In genomic region chr3:123021986-123022510, GRCh38 we compare ENCODE assay signal across 2 cellular contexts.
TF ChIP-seq lines count a peak whose summit lies in the region.

No MANE protein-coding gene starts in this region.

TF ChIP-seq in GM23338, 12 proteins besides CTCF, POLR2A, EP300 and RAD21 (continued from another document):
- TF ChIP-seq REST (IDR thresholded peaks at IDR 0.05; ENCODE audit: unreplicated experiment) (no peak), CREB1 (CRISPR knock-in tag; IDR thresholded peaks at IDR 0.05; ENCODE audit: low read depth) (no peak), STAT1 (IDR thresholded peaks at IDR 0.05; ENCODE audit: unreplicated experiment) (no peak), EZH2phosphoT487 (IDR thresholded peaks at IDR 0.05; ENCODE audit: unreplicated experiment) (no peak), ETS1 (IDR thresholded peaks at IDR 0.05) (no peak), POLR2AphosphoS5 (IDR thresholded peaks at IDR 0.05; ENCODE audit: low read depth) (no peak)

TF ChIP-seq in WTC11, 78 proteins besides CTCF, POLR2A, EP300 and RAD21 (continued from another document):
- TF ChIP-seq STAT6 (CRISPR knock-in tag; conservative IDR thresholded peaks at IDR 0.05; ENCODE audit: low read depth) (no peak), JAZF1 (CRISPR knock-in tag; IDR thresholded peaks at IDR 0.05) (no peak), TEAD4 (CRISPR knock-in tag; IDR thresholded peaks at IDR 0.05) (no peak), ZNF671 (CRISPR knock-in tag; IDR thresholded peaks at IDR 0.05) (no peak), MYBL2 (CRISPR knock-in tag; IDR thresholded peaks at IDR 0.05) (no peak), IRF2 (CRISPR knock-in tag; IDR thresholded peaks at IDR 0.05; ENCODE audit: borderline replicate concordance, low read depth) (no peak), ATF2 (CRISPR knock-in tag; IDR thresholded peaks at IDR 0.05; ENCODE audit: borderline replicate concordance, low read depth) (no peak), E2F5 (CRISPR knock-in tag; IDR thresholded peaks at IDR 0.05) (no peak)
